ENCODE assay signal across 1 cellular context in genomic region chr13:28394422-28394821, GRCh38.
A peak's percentile ranks its signal among the peaks of the same experiment; 100 is the strongest.
TF ChIP-seq lines count a peak whose summit lies in the region.

No MANE protein-coding gene starts in this region.

TF ChIP-seq in H1, 55 proteins besides CTCF, POLR2A, EP300 and RAD21:
- TF ChIP-seq, protein P1, sequence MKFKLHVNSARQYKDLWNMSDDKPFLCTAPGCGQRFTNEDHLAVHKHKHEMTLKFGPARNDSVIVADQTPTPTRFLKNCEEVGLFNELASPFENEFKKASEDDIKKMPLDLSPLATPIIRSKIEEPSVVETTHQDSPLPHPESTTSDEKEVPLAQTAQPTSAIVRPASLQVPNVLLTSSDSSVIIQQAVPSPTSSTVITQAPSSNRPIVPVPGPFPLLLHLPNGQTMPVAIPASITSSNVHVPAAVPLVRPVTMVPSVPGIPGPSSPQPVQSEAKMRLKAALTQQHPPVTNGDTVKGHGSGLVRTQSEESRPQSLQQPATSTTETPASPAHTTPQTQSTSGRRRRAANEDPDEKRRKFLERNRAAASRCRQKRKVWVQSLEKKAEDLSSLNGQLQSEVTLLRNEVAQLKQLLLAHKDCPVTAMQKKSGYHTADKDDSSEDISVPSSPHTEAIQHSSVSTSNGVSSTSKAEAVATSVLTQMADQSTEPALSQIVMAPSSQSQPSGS (IDR thresholded peaks at IDR 0.05; ENCODE audit: low read length), result no peak
- TF ChIP-seq PHF8 (conservative IDR thresholded peaks at IDR 0.05; ENCODE audit: low read depth, low read length), result no peak
- no peak for TF ChIP-seq RNF2 (IDR thresholded peaks at IDR 0.05; ENCODE audit: borderline replicate concordance, low read depth, low read length, missing control alignments, poor library complexity, severe bottlenecking)
- no peak for TF ChIP-seq RBBP5 (IDR thresholded peaks at IDR 0.05; ENCODE audit: borderline replicate concordance, low read depth, low read length)
- no peak for TF ChIP-seq SIX5 (IDR thresholded peaks at IDR 0.05; ENCODE audit: low read depth, low read length)
- peak; percentile 27; the same call in 1 of the 2 replicates for TF ChIP-seq POLR2AphosphoS5 (IDR thresholded peaks at IDR 0.05; ENCODE audit: low read depth, low read length)
